ENCODE assay signal across 28 cellular contexts in genomic region chr19:40357655-40358054, GRCh38. TPM values are rescaled to one million over a fixed set of nuclear protein-coding genes. Genes with fewer than 3 reads are reported as not detected.
DNase-seq lines count a peak whose midpoint lies in the region; ATAC-seq, FAIRE-seq and TF ChIP-seq lines count a peak whose summit lies in the region.
"Had no signal": no experiment of that assay in that cellular context is flagged by ENCODE, and none has a peak within 500 bp of the region (broad histone marks: within the 10 kb centered on the region; RNA-seq: fewer than 3 reads in every experiment).

No MANE protein-coding gene starts in this region.

- no peak overlapping the region for H2AK5ac ChIP-seq in IMR-90 (ENCODE audit: low read depth, low read length)

- FAIRE-seq in bronchial epithelial cell (lab: Jason Lieb, UNC) = peak; percentile 68
- FAIRE-seq: D721Med, pancreas had no signal

- no peak overlapping the region for H3K18ac ChIP-seq in IMR-90 (ENCODE audit: low read depth, low read length)

- H3K4me3 ChIP-seq in IMR-90 (ENCODE audit: insufficient read depth, low read depth, low read length) = no peak overlapping the region
- H3K4me3 ChIP-seq in bronchial epithelial cell (ENCODE audit: low read depth, low read length) = no peak overlapping the region
- H3K4me3 ChIP-seq in H7 (ENCODE audit: insufficient read depth, low read depth, low read length) = no peak overlapping the region
- H3K4me3 ChIP-seq: pancreas, Peyer's patch, upper lobe of left lung had no signal

- intact Hi-C loops in IMR-90 (cut with micrococcal nuclease) = no loop called here

- H4K91ac ChIP-seq in IMR-90 (ENCODE audit: insufficient read depth, low read depth, low read length) = no peak overlapping the region; the same call in 1 of the 2 replicates

- no peak overlapping the region for H3K4ac ChIP-seq in IMR-90 (ENCODE audit: low read depth, low read length)

- TF ChIP-seq RAD21 in IMR-90 (IDR thresholded peaks at IDR 0.05; ENCODE audit: low read length) = no peak

- H3K36me3 Mint-ChIP-seq in nephron progenitor cell (ENCODE audit: low read depth) = peaks cover 19% of the 10 kb centered on the region

- peak overlapping the region; percentile 20 for H3K4me3 Mint-ChIP-seq in nephron progenitor cell
- H3K4me3 Mint-ChIP-seq: activated CD4-positive, alpha-beta T cell treated with anti-CD3 and anti-CD28 coated beads for 36 hours; activated naive CD8-positive, alpha-beta T cell treated with anti-CD3 and anti-CD28 coated beads, Interleukin-2, amount 50 U/mL, for 24 hours; activated T-cell treated with anti-CD3 and anti-CD28 coated beads, Interleukin-2, amount 50 U/mL, for 4 hours; CD4-positive, CD25-positive, alpha-beta regulatory T cell; naive thymus-derived CD8-positive, alpha-beta T cell; T-helper 1 cell treated with Interleukin-12 subunit alpha and Interleukin-12 subunit beta and Interleukin-4 antibody, amounts not matched to agents 30 μg/mL and 1 μg/mL, for 36 hours had no signal

- peaks cover 15% of the 10 kb centered on the region for H3K9me1 ChIP-seq in IMR-90 (ENCODE audit: insufficient read depth, low read length)

- peak overlapping the region; percentile 8 for H3K27ac Mint-ChIP-seq in nephron progenitor cell
- H3K27ac Mint-ChIP-seq: activated CD4-positive, alpha-beta T cell treated with anti-CD3 and anti-CD28 coated beads for 36 hours; activated naive CD8-positive, alpha-beta T cell treated with anti-CD3 and anti-CD28 coated beads, Interleukin-2, amount 50 U/mL, for 24 hours; T-helper 1 cell treated with Interleukin-12 subunit alpha and Interleukin-12 subunit beta and Interleukin-4 antibody, amounts not matched to agents 30 μg/mL and 1 μg/mL, for 36 hours had no signal

- DNase-seq in Daoy (ENCODE audit: low read depth) (peak; percentile 43), IMR-90 (peak; percentile 54), bronchial epithelial cell (ENCODE audit: low read depth) (no peak), nephron progenitor cell (no peak), H7 (no peak), NCI-H2171 treated with DMSO at 0.1 percent for 48 hours (lab: John Stamatoyannopoulos, UW) (no peak)
- DNase-seq: activated CD4-positive, alpha-beta T cell treated with anti-CD3 and anti-CD28 coated beads for 36 hours; activated naive CD8-positive, alpha-beta T cell treated with anti-CD3 and anti-CD28 coated beads, Interleukin-2, amount 50 U/mL, for 24 hours; activated T-cell treated with anti-CD3 and anti-CD28 coated beads, Interleukin-2, amount 50 U/mL, for 4 hours; CD4-positive, CD25-positive, alpha-beta regulatory T cell; cerebellar nuclear complex; glutamatergic neuron; HCEC 1CT; left ventricle myocardium superior; midbrain; naive thymus-derived CD8-positive, alpha-beta T cell; NCI-H1105; NCI-H2029; NCI-H526; Peyer's patch; right cardiac atrium; stimulated activated CD4-positive, alpha-beta T cell treated with anti-CD3 and anti-CD28 coated beads, Interleukin-2, amount 100 ng/mL, for 48 hours; upper lobe of left lung had no signal

- no peak overlapping the region for H4K5ac ChIP-seq in IMR-90 (ENCODE audit: low read depth, low read length)

- dilution Hi-C loops in IMR-90 (cut with HindIII; ENCODE audit: low sequenced_read_pairs, unreplicated experiment) = no loop called here

- POLR2A ChIA-PET in IMR-90 (lab: Charles Lee; ENCODE audit: unreplicated experiment) = no interaction called here

- H2AK9ac ChIP-seq in IMR-90 (replicated peaks; ENCODE audit: low read depth, low read length, poor library complexity) = no peak overlapping the region

- H3K4me2 ChIP-seq in IMR-90 (ENCODE audit: low read depth, low read length) = peak overlapping the region; percentile 22; the same call in 1 of the 2 replicates

- H2BK5ac ChIP-seq in IMR-90 (ENCODE audit: low read depth, low read length, poor library complexity, severe bottlenecking) = peak overlapping the region; percentile 5

- no peak overlapping the region for H3K9ac ChIP-seq in IMR-90 (ENCODE audit: low read depth, low read length)

- no peak overlapping the region for H3K56ac ChIP-seq in IMR-90 (ENCODE audit: extremely low read depth, insufficient read depth, low read length)

- CTCF ChIA-PET in IMR-90 (lab: Yijun Ruan, JAX) = no interaction called here

- no peak for TF ChIP-seq CTCF in IMR-90 (conservative IDR thresholded peaks at IDR 0.05; ENCODE audit: low read depth, low read length)
- TF ChIP-seq CTCF in bronchial epithelial cell (IDR thresholded peaks at IDR 0.05; ENCODE audit: insufficient read depth, low read length, severe bottlenecking) = no peak
- TF ChIP-seq CTCF in nephron progenitor cell (IDR thresholded peaks at IDR 0.05) = no peak

- H3K27ac ChIP-seq in IMR-90 (ENCODE audit: insufficient read depth, low read length) = no peak overlapping the region
- H3K27ac ChIP-seq: epithelial cell of prostate, pancreas, Peyer's patch, upper lobe of left lung had no signal

- no peak overlapping the region for H3K14ac ChIP-seq in IMR-90 (replicated peaks; ENCODE audit: low read depth, low read length)

- H4K8ac ChIP-seq in IMR-90 (ENCODE audit: low read depth in 2 of 2, low read length in 2 of 2) = no peak overlapping the region; a peak in 1 of 4 replicates

- no peaks in the 10 kb centered on the region for H3K9me3 Mint-ChIP-seq in nephron progenitor cell
- H3K9me3 Mint-ChIP-seq: activated naive CD8-positive, alpha-beta T cell treated with anti-CD3 and anti-CD28 coated beads, Interleukin-2, amount 50 U/mL, for 24 hours; activated T-cell treated with anti-CD3 and anti-CD28 coated beads, Interleukin-2, amount 50 U/mL, for 4 hours; CD4-positive, CD25-positive, alpha-beta regulatory T cell; naive thymus-derived CD8-positive, alpha-beta T cell; T-helper 1 cell treated with Interleukin-12 subunit alpha and Interleukin-12 subunit beta and Interleukin-4 antibody, amounts not matched to agents 30 μg/mL and 1 μg/mL, for 36 hours had no signal

- peaks cover 43% of the 10 kb centered on the region for H3K4me1 Mint-ChIP-seq in nephron progenitor cell

- H2BK20ac ChIP-seq in IMR-90 (ENCODE audit: low read depth, low read length) = no peak overlapping the region

- H3K79me1 ChIP-seq in IMR-90 (ENCODE audit: low read depth in 1 of 2, low read length in 2 of 2) = peaks cover 14 to 37% of the 10 kb centered on the region in 2 experiments

- no peak overlapping the region for H3K23ac ChIP-seq in IMR-90 (ENCODE audit: low read depth, low read length)

- no peak overlapping the region for H2BK120ac ChIP-seq in IMR-90 (ENCODE audit: low read depth, low read length)

- H3K36me3 ChIP-seq in IMR-90 (ENCODE audit: control insufficient read depth, insufficient read depth, low read length) = peaks cover 5% of the 10 kb centered on the region; the same call in 1 of the 2 replicates
- H3K36me3 ChIP-seq in bronchial epithelial cell (ENCODE audit: control insufficient read depth, insufficient read depth, low read length) = peaks cover 6% of the 10 kb centered on the region
- H3K36me3 ChIP-seq in H7 (replicated peaks; ENCODE audit: control insufficient read depth, insufficient read depth, low read length) = no peaks in the 10 kb centered on the region
- H3K36me3 ChIP-seq: pancreas had no signal

- peaks cover 6% of the 10 kb centered on the region for H3K4me1 ChIP-seq in IMR-90 (ENCODE audit: control insufficient read depth, insufficient read depth, low read length)
- H3K4me1 ChIP-seq: pancreas had no signal

- peak; percentile 73 for ATAC-seq in IMR-90 (ENCODE audit: low read depth)
- ATAC-seq in GM21723 (IDR thresholded peaks at IDR 0.05; ENCODE audit: unreplicated experiment) = no peak
- ATAC-seq: activated CD4-positive, alpha-beta T cell treated with anti-CD3 and anti-CD28 coated beads for 36 hours; activated naive CD8-positive, alpha-beta T cell treated with anti-CD3 and anti-CD28 coated beads, Interleukin-2, amount 50 U/mL, for 24 hours; activated T-cell treated with anti-CD3 and anti-CD28 coated beads, Interleukin-2, amount 50 U/mL, for 4 hours; left ventricle myocardium superior; naive thymus-derived CD8-positive, alpha-beta T cell; pancreas; right cardiac atrium had no signal

- H3K9me3 ChIP-seq in IMR-90 (ENCODE audit: control insufficient read depth, insufficient read depth, low read length) = no peaks in the 10 kb centered on the region
- H3K9me3 ChIP-seq: pancreas, Peyer's patch, upper lobe of left lung had no signal

- BruUV-seq in IMR-90 (replicated peaks; lab: Mats Ljungman, UMichigan) = no TSS peak

- in situ Hi-C loops in IMR-90 (cut with MboI; ENCODE audit: low sequenced_read_pairs) = no loop called here

- H3K27me3 ChIP-seq in IMR-90 (ENCODE audit: control insufficient read depth, insufficient read depth, low read length) (no peaks in the 10 kb centered on the region), bronchial epithelial cell (ENCODE audit: control insufficient read depth, insufficient read depth, low read length) (no peaks in the 10 kb centered on the region), H7 (ENCODE audit: control insufficient read depth, insufficient read depth, low read length) (no peaks in the 10 kb centered on the region)
- H3K27me3 ChIP-seq: pancreas, Peyer's patch, upper lobe of left lung had no signal

- 0 out of 2 replicates have a peak, but pooled peaks cover 7% of the 10 kb centered on the region for H4K20me1 ChIP-seq in IMR-90 (ENCODE audit: insufficient read depth, low read length)

- TF ChIP-seq POLR2A in IMR-90 (IDR thresholded peaks at IDR 0.05; ENCODE audit: low read depth, low read length) = no peak

- no CpG with 5 or more reads among the region's 3 CpGs for WGBS in IMR-90 (ENCODE audit: extremely low coverage in 2 of 2, insufficient read length in 1 of 2), 2 experiments

- no peaks in the 10 kb centered on the region for H3K27me3 Mint-ChIP-seq in nephron progenitor cell (ENCODE audit: low read depth, poor library complexity)
- H3K27me3 Mint-ChIP-seq: activated CD4-positive, alpha-beta T cell treated with anti-CD3 and anti-CD28 coated beads for 36 hours; activated naive CD8-positive, alpha-beta T cell treated with anti-CD3 and anti-CD28 coated beads, Interleukin-2, amount 50 U/mL, for 24 hours; CD4-positive, CD25-positive, alpha-beta regulatory T cell; naive thymus-derived CD8-positive, alpha-beta T cell had no signal

- no peak overlapping the region for H2BK15ac ChIP-seq in IMR-90 (ENCODE audit: low read depth, low read length)

- no peak overlapping the region for H2AFZ ChIP-seq in IMR-90 (replicated peaks; ENCODE audit: low read length, poor library complexity)

RNA-seq across cellular contexts. Expression of gene PLD3, which starts 9.2 kb away (rescaled TPM):
- total RNA-seq in Daoy (2014; rRNA removed; shearing (Covaris generic)) = 118 and 121 TPM in 2 replicates
- 117 and 120 TPM in 2 replicates for total RNA-seq in IMR-90 (2012; rRNA removed)
- polyA plus RNA-seq in IMR-90 (2012; rRNA removed) = 665 and 732 TPM in 2 replicates
- 939 and 1,304 TPM in 2 replicates for polyA plus RNA-seq in IMR-90 (2012; cell fraction: cytosol; rRNA removed)
- 308 and 790 TPM in 2 replicates for polyA plus RNA-seq in IMR-90 (2012; cell fraction: nucleus; rRNA removed; ENCODE audit: low replicate concordance)
- total RNA-seq in bronchial epithelial cell = 162 and 199 TPM in 2 replicates
- total RNA-seq in H7 (2014; rRNA removed; shearing (Covaris generic)) = 332 and 352 TPM in 2 replicates

RNA-seq across cellular contexts. Expression of gene C19orf47, which starts 9.5 kb away (rescaled TPM):
- 5.7 and 22.4 TPM in 2 replicates for total RNA-seq in Daoy (2014; rRNA removed; shearing (Covaris generic))
- total RNA-seq in IMR-90 (2012; rRNA removed) (3.6 and 4.4 TPM in 2 replicates), bronchial epithelial cell (3.7 and 4.7 TPM in 2 replicates)
- 16.3 and 24.4 TPM in 2 replicates for polyA plus RNA-seq in IMR-90 (2012; rRNA removed)
- 6.8 and 13.8 TPM in 2 replicates for polyA plus RNA-seq in IMR-90 (2012; cell fraction: cytosol; rRNA removed)
- 15.2 and 20.0 TPM in 2 replicates for polyA plus RNA-seq in IMR-90 (2012; cell fraction: nucleus; rRNA removed; ENCODE audit: low replicate concordance)
- 8.2 and 11.8 TPM in 2 replicates for total RNA-seq in H7 (2014; rRNA removed; shearing (Covaris generic))

RNA-seq across cellular contexts. Expression of gene HIPK4, which starts 32.3 kb away (rescaled TPM):
- under 0.01 TPM in 1 of 2 replicates, not detected in the other for total RNA-seq in Daoy (2014; rRNA removed; shearing (Covaris generic))
- total RNA-seq in IMR-90 (2012; rRNA removed) = 0.18 and 0.28 TPM in 2 replicates
- polyA plus RNA-seq in IMR-90 (2012; rRNA removed) = 0.11 and 0.12 TPM in 2 replicates
- polyA plus RNA-seq in IMR-90 (2012; cell fraction: cytosol; rRNA removed) = 0.17 and 0.27 TPM in 2 replicates
- polyA plus RNA-seq in IMR-90 (2012; cell fraction: nucleus; rRNA removed; ENCODE audit: low replicate concordance) = 0.19 and 0.48 TPM in 2 replicates
- 0.26 TPM in 1 of 2 replicates, not detected in the other for total RNA-seq in bronchial epithelial cell
- 0.15 and 0.24 TPM in 2 replicates for total RNA-seq in H7 (2014; rRNA removed; shearing (Covaris generic))
- total RNA-seq: CD4-positive, CD25-positive, alpha-beta regulatory T cell; left ventricle myocardium superior; Peyer's patch had no signal
- polyA plus RNA-seq: CD4-positive, CD25-positive, alpha-beta regulatory T cell; naive thymus-derived CD8-positive, alpha-beta T cell had no signal

RNA-seq across cellular contexts. Expression of gene PRX, which starts 55.5 kb away (rescaled TPM):
- total RNA-seq in Daoy (2014; rRNA removed; shearing (Covaris generic)) = 0.71 and 1.6 TPM in 2 replicates
- 0.83 and 0.90 TPM in 2 replicates for total RNA-seq in IMR-90 (2012; rRNA removed)
- 1.7 and 1.8 TPM in 2 replicates for polyA plus RNA-seq in IMR-90 (2012; rRNA removed)
- polyA plus RNA-seq in IMR-90 (2012; cell fraction: cytosol; rRNA removed) = 1.5 and 1.8 TPM in 2 replicates
- 1.7 and 2.9 TPM in 2 replicates for polyA plus RNA-seq in IMR-90 (2012; cell fraction: nucleus; rRNA removed; ENCODE audit: low replicate concordance)
- 1.4 and 1.8 TPM in 2 replicates for total RNA-seq in bronchial epithelial cell
- 5.0 and 10.7 TPM in 2 replicates for total RNA-seq in H7 (2014; rRNA removed; shearing (Covaris generic))

Comparison
In these comparisons a context has a peak if more than half of its experiments do, and no peak if none do; other contexts are left out.
1. DNase-seq: peak in Daoy (single experiment) and IMR-90 (single experiment); none in bronchial epithelial cell (single experiment), nephron progenitor cell (single experiment), H7 (single experiment) and NCI-H2171 treated with DMSO at 0.1 percent for 48 hours (single experiment).